ENCODE assay signal across 8 cellular contexts in genomic region chr2:62705007-62705829, GRCh38. TPM values are rescaled to one million over a fixed set of nuclear protein-coding genes. Genes with fewer than 3 reads are reported as not detected.
DNase-seq lines count a peak whose midpoint lies in the region; ATAC-seq and TF ChIP-seq lines count a peak whose summit lies in the region.

Gene EHBP1 (plus strand): TSS chr2:62705713. CDS start chr2:62707192, 1,479 bp downstream.

- POLR2A ChIA-PET in PC-9 (lab: Charles Lee; ENCODE audit: unreplicated experiment), result interaction anchor here (0.5 to 1.0 kb wide), 9 partner anchors 45 to 1154 kb away, joined by 3 to 21 read pairs (median 4); no protein-coding TSS in a partner anchor

- peak; percentile 93 for ATAC-seq in GM21619 (IDR thresholded peaks at IDR 0.05; ENCODE audit: unreplicated experiment)
- peak; percentile 97 for ATAC-seq in mucosa of descending colon

- peaks cover 7% of the 10 kb centered on the region; the same call in 1 of the 2 replicates for H3F3A ChIP-seq in PC-9 (ENCODE audit: insufficient read depth, low read depth)

- peak within 1 kb of the TSS; percentile 95 for H3K4me2 ChIP-seq in PC-9

- peaks cover 37% of the 10 kb centered on the region for H3K4me1 ChIP-seq in PC-9 (replicated peaks; ENCODE audit: insufficient read depth)
- H3K4me1 ChIP-seq in mucosa of descending colon (ENCODE audit: low read depth), result peaks cover 15% of the 10 kb centered on the region

- DNase-seq in DMS153 (lab: John Stamatoyannopoulos, UW) (peak; percentile 99), PC-9 (peak; percentile 99 to 100), epithelial cell of prostate (ENCODE audit: low read depth, low spot score) (peak; percentile 99), mucosa of descending colon (peak; percentile 99 to 100 (median 99))
- DNase-seq in Jurkat, Clone E6-1 (ENCODE audit: low read depth, low spot score), result peak; percentile 98
- DNase-seq in activated T-cell treated with anti-CD3 and anti-CD28 coated beads, Interleukin-2, amount 50 U/mL, for 1 hour, result peak; percentile 99
- DNase-seq in stimulated activated CD8-positive, alpha-beta memory T cell treated with anti-CD3 and anti-CD28 coated beads, Interleukin-4, amount 100 ng/mL, for 24 hours (ENCODE audit: low read depth), result peak; percentile 94

- TF ChIP-seq CTCF in PC-9 (conservative IDR thresholded peaks at IDR 0.05) (no peak), mucosa of descending colon (IDR thresholded peaks at IDR 0.05) (no peak)

- peaks cover 41% of the 10 kb centered on the region for H3K79me2 ChIP-seq in PC-9 (ENCODE audit: low read depth)

- intact Hi-C loops in PC-9 (cut with micrococcal nuclease; ENCODE audit: unreplicated experiment) (loop anchor here (1.0 to 5.0 kb wide), 6 partner anchors 44 to 398 kb away; no protein-coding TSS in a partner anchor), mucosa of descending colon (cut with DNase I, micrococcal nuclease) (no loop called here)

- H3K27ac ChIP-seq in PC-9, result peak within 1 kb of the TSS; percentile 80
- peak within 1 kb of the TSS; percentile 89 for H3K27ac ChIP-seq in epithelial cell of prostate

- no TSS peak for BruUV-seq in PC-9 (replicated peaks; lab: Mats Ljungman, UMichigan)

- no peaks in the 10 kb centered on the region for H3K9me2 ChIP-seq in PC-9 (ENCODE audit: insufficient read depth)

- H3K9me3 ChIP-seq in PC-9 (ENCODE audit: insufficient read depth, low read depth) (peaks cover 16% of the 10 kb centered on the region; the same call in 1 of the 2 replicates), mucosa of descending colon (no peaks in the 10 kb centered on the region)

- CTCF ChIA-PET in PC-9 (lab: Charles Lee), result interaction anchor here (0.8 kb wide), 1 partner anchor 997 kb away, joined by 3 read pairs; no protein-coding TSS in a partner anchor

- no peaks in the 10 kb centered on the region for H3K27me3 ChIP-seq in PC-9 (ENCODE audit: insufficient read depth, low read depth)

- H3K4me3 ChIP-seq in Jurkat, Clone E6-1 (ENCODE audit: low read length), result peak within 1 kb of the TSS; percentile 77
- H3K4me3 ChIP-seq in PC-9 (peak within 1 kb of the TSS; percentile 73), mucosa of descending colon (peak within 1 kb of the TSS; percentile 75)

- H4K20me1 ChIP-seq in PC-9 (ENCODE audit: insufficient read depth), result no peaks in the 10 kb centered on the region

- H2AFZ ChIP-seq in PC-9, result peak within 1 kb of the TSS; percentile 85

- peaks cover 24% of the 10 kb centered on the region for H3K36me3 ChIP-seq in PC-9 (ENCODE audit: low read depth)
- peaks cover 5% of the 10 kb centered on the region for H3K36me3 ChIP-seq in mucosa of descending colon (ENCODE audit: low read depth)

RNA-seq across cellular contexts. Expression of gene EHBP1, which starts in this region (rescaled TPM):
- 28.9 TPM for polyA plus RNA-seq in Jurkat, Clone E6-1 (2012; ENCODE audit: insufficient read depth, insufficient read length)
- total RNA-seq in PC-9 (2021) (79.3 and 100 TPM in 2 replicates), mucosa of descending colon (100 to 1,000 TPM in 1 of 3 donors, 10 to 100 TPM in 2; 26.9 to 136 (median 28.2) TPM)

Comparison
In these comparisons a context has a peak if more than half of its experiments do, and no peak if none do; other contexts are left out.
1. Peak in every context shown above with its lines: DNase-seq, ATAC-seq, H3K4me3 ChIP-seq and H3K27ac ChIP-seq.